Comparison of ENCODE assay signal across 20 cellular contexts in the genomic region with DNA sequence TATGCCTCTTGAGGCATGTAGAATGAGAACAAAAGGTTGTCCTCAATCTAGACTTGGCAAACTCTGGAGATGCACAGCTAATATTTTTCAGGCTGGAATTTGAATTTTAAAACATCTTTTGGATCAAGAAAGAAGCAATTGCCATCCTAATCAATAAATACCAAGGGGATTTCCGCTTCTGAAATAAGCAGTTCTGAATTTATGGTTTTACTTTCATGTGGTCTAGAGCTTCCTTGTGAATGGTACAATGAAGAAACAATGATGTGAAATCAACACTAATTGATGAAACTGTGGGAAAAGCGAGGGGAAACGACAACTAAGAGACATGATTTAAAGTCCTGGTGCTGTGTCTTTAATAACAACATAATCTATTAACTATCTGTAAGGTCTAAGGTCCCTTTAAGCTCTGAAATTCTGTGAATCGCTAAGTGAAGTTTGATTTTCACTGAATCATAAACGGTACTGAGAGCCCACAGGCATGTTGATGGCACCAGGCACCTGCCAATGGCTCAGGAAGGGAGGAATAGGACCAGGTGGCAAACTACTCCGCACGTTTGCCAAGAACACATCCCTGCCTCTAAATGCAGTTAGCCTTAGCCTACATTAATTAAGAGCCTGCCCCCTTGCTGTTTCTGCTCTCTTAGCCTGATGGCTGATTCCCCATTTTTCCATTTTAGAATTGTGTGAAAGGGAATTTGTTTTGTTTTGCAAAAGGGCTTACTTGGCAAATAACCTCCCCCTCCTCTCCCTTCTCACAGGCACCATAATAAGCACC.
DNase-seq lines count a peak whose midpoint lies in the region; ATAC-seq and TF ChIP-seq lines count a peak whose summit lies in the region.
"Had no signal": no experiment of that assay in that cellular context is flagged by ENCODE, and none has a peak within 500 bp of the region (broad histone marks: within the 10 kb centered on the region; RNA-seq: fewer than 3 reads in every experiment).

No MANE protein-coding gene starts in this region.

- H3K4me1 ChIP-seq in NT2/D1 (ENCODE audit: insufficient read depth, insufficient read length): no peaks in the 10 kb centered on the region
- H3K4me1 ChIP-seq in mesenchymal stem cell (ENCODE audit: control insufficient read depth, insufficient read depth, low read depth, low read length): no peaks in the 10 kb centered on the region
- no peaks in the 10 kb centered on the region for H3K4me1 ChIP-seq in right lobe of liver
- H3K4me1 ChIP-seq: colonic mucosa had no signal

- H3K9me3 ChIP-seq in NT2/D1 (ENCODE audit: insufficient read depth, low read length) (no peaks in the 10 kb centered on the region), mesenchymal stem cell (ENCODE audit: control insufficient read depth, low read length) (no peaks in the 10 kb centered on the region), right lobe of liver (no peaks in the 10 kb centered on the region)
- H3K9me3 ChIP-seq: colonic mucosa, neutrophil, tibial nerve had no signal

- H3K9ac ChIP-seq in NT2/D1 (ENCODE audit: insufficient read length, low read depth) (no peak overlapping the region), mesenchymal stem cell (ENCODE audit: low read length) (no peak overlapping the region)

- H3K4me3 ChIP-seq in NT2/D1 (ENCODE audit: insufficient read length, low read depth): no peak overlapping the region
- no peak overlapping the region for H3K4me3 ChIP-seq in mesenchymal stem cell (ENCODE audit: insufficient read depth in 1 of 2, low read depth in 1 of 2, low read length in 2 of 2)
- no peak overlapping the region for H3K4me3 ChIP-seq in right lobe of liver
- H3K4me3 ChIP-seq: colonic mucosa, tibial nerve had no signal

- no peak overlapping the region for H3K27ac ChIP-seq in mesenchymal stem cell (ENCODE audit: low read length, poor library complexity, severe bottlenecking)
- no peak overlapping the region for H3K27ac ChIP-seq in right lobe of liver
- H3K27ac ChIP-seq: brain microvascular endothelial cell, colonic mucosa, neutrophil had no signal

- no peak overlapping the region for H4K8ac ChIP-seq in mesenchymal stem cell (ENCODE audit: low read length)

- H3K18ac ChIP-seq in mesenchymal stem cell (ENCODE audit: low read depth in 1 of 2, low read length in 2 of 2): no peak overlapping the region

- no peaks in the 10 kb centered on the region for H3K79me1 ChIP-seq in mesenchymal stem cell (replicated peaks; ENCODE audit: low read length, poor library complexity, severe bottlenecking)

- TF ChIP-seq CTCF in right lobe of liver (IDR thresholded peaks at IDR 0.05): no peak

- 63% methylated on average over 5 of the region's 7 CpGs for WGBS in mesenchymal stem cell
- WGBS in right lobe of liver (ENCODE audit: insufficient coverage, low coverage, low lambda C conversion rate, missing lambda C conversion rate): 37% methylated on average over 7 of the region's 7 CpGs

- H3K14ac ChIP-seq in mesenchymal stem cell (ENCODE audit: low read length in 2 of 2): no peak overlapping the region

- H3K4ac ChIP-seq in mesenchymal stem cell (ENCODE audit: low read depth in 1 of 2, low read length in 2 of 2): no peak overlapping the region

- intact Hi-C loops in right lobe of liver (cut with DNase I): no loop called here

- no peaks in the 10 kb centered on the region for H3K27me3 ChIP-seq in NT2/D1 (ENCODE audit: insufficient read depth, insufficient read length)
- no peaks in the 10 kb centered on the region for H3K27me3 ChIP-seq in mesenchymal stem cell (ENCODE audit: control insufficient read depth in 1 of 2, insufficient read depth in 1 of 2, low read length in 2 of 2)
- H3K27me3 ChIP-seq in right lobe of liver: no peaks in the 10 kb centered on the region
- H3K27me3 ChIP-seq: brain microvascular endothelial cell, colonic mucosa, neutrophil, tibial nerve had no signal

- no peak overlapping the region for H2BK5ac ChIP-seq in mesenchymal stem cell (ENCODE audit: low read depth, low read length, poor library complexity, severe bottlenecking)

- H2BK12ac ChIP-seq in mesenchymal stem cell (ENCODE audit: low read length in 2 of 2): no peak overlapping the region

- no peak overlapping the region for H3K23ac ChIP-seq in mesenchymal stem cell (ENCODE audit: low read length in 2 of 2)

- H3K36me3 ChIP-seq in NT2/D1 (ENCODE audit: insufficient read depth, insufficient read length, low read length) (no peaks in the 10 kb centered on the region), mesenchymal stem cell (ENCODE audit: control insufficient read depth in 1 of 2, insufficient read depth in 2 of 2, low read depth in 1 of 2, low read length in 2 of 2) (no peaks in the 10 kb centered on the region), right lobe of liver (no peaks in the 10 kb centered on the region)
- H3K36me3 ChIP-seq: brain microvascular endothelial cell, colonic mucosa, neutrophil, tibial nerve had no signal

- H4K91ac ChIP-seq in mesenchymal stem cell (ENCODE audit: low read length): no peak overlapping the region

- H2BK120ac ChIP-seq in mesenchymal stem cell (ENCODE audit: low read depth, low read length): no peak overlapping the region

- no peak overlapping the region for H2AFZ ChIP-seq in mesenchymal stem cell (ENCODE audit: low read depth, low read length)

- no peak overlapping the region for H2BK15ac ChIP-seq in mesenchymal stem cell (ENCODE audit: low read depth, poor library complexity, severe bottlenecking)

- H3K4me2 ChIP-seq in mesenchymal stem cell (ENCODE audit: low read length, poor library complexity, severe bottlenecking): no peak overlapping the region

- DNase-seq in NT2/D1 (ENCODE audit: low read depth, low spot score) (peak; percentile 8), iPS DF 19.7 (ENCODE audit: low read depth, low spot score) (peak; percentile 28), putamen (ENCODE audit: low spot score) (peak; percentile 53), mesenchymal stem cell (no peak), right lobe of liver (no peak)
- DNase-seq: activated CD4-positive, alpha-beta memory T cell treated with anti-CD3 and anti-CD28 coated beads, Interleukin-2, amount 10 ng/mL, durations not matched to agents 7 days and 5 days; activated T-cell treated with anti-CD3 and anti-CD28 coated beads, Interleukin-2, amount 50 U/mL, for 24 hours; brain microvascular endothelial cell; colonic mucosa; DMS53; glutamatergic neuron; HFFc6; left ventricle myocardium superior; NCI-H524 treated with DMSO at 0.1 percent for 48 hours; stimulated activated CD4-positive, alpha-beta T cell treated with anti-CD3 and anti-CD28 coated beads, Interleukin-4, amount 100 ng/mL, for 4 hours; T1000 had no signal

- ATAC-seq in GM19025 (IDR thresholded peaks at IDR 0.05; ENCODE audit: low read depth, unreplicated experiment) (peak; percentile 49), right lobe of liver (no peak), HG03196 (IDR thresholded peaks at IDR 0.05; ENCODE audit: unreplicated experiment) (no peak)
- ATAC-seq: left ventricle myocardium superior had no signal

- no peak overlapping the region for H2AK5ac ChIP-seq in mesenchymal stem cell (ENCODE audit: low read length, severe bottlenecking)

- no peak for TF ChIP-seq POLR2A in right lobe of liver (IDR thresholded peaks at IDR 0.05)

Comparison
In these comparisons a context has a peak if more than half of its experiments do, and no peak if none do; other contexts are left out.
1. DNase-seq: peak in NT2/D1 (single experiment), iPS DF 19.7 (single experiment) and putamen (single experiment); none in mesenchymal stem cell (single experiment) and right lobe of liver (0 of 3).